In genomic region chrX:54044877-54045328, GRCh38 we compare ENCODE assay signal across 8 cellular contexts. TPM values are rescaled to one million over a fixed set of nuclear protein-coding genes. Genes with fewer than 3 reads are reported as not detected.
DNase-seq lines count a peak whose midpoint lies in the region; TF ChIP-seq lines count a peak whose summit lies in the region.

No MANE protein-coding gene starts in this region.

- H3K4me1 Mint-ChIP-seq in CD14-positive monocyte (peaks cover 24% of the 10 kb centered on the region), HFFc6 (ENCODE audit: low read depth) (peaks cover 16% of the 10 kb centered on the region), immature natural killer cell (peaks cover 19 to 31% of the 10 kb centered on the region in 2 donors)
- peaks cover 6% of the 10 kb centered on the region for H3K4me1 Mint-ChIP-seq in activated naive CD8-positive, alpha-beta T cell treated with anti-CD3 and anti-CD28 coated beads for 36 hours

- H3K36me3 Mint-ChIP-seq in CD14-positive monocyte (peaks cover 13 to 18% of the 10 kb centered on the region in 2 donors), HFFc6 (ENCODE audit: low read depth) (no peaks in the 10 kb centered on the region), immature natural killer cell (peaks cover 0 to 3% (median 0%) of the 10 kb centered on the region in 3 donors)
- peaks cover 6% of the 10 kb centered on the region for H3K36me3 Mint-ChIP-seq in activated naive CD8-positive, alpha-beta T cell treated with anti-CD3 and anti-CD28 coated beads for 36 hours

- TF ChIP-seq CTCF in CD14-positive monocyte (IDR thresholded peaks at IDR 0.05) (no peak), HFFc6 (IDR thresholded peaks at IDR 0.05) (no peak)

- H3K9me3 Mint-ChIP-seq in CD14-positive monocyte (peaks cover 0 to 14% (median 8%) of the 10 kb centered on the region in 7 donors), HFFc6 (no peaks in the 10 kb centered on the region), immature natural killer cell (no peaks in the 10 kb centered on the region)
- no peaks in the 10 kb centered on the region for H3K9me3 Mint-ChIP-seq in activated naive CD8-positive, alpha-beta T cell treated with anti-CD3 and anti-CD28 coated beads for 36 hours

- peaks cover 0 to 7% (median 0%) of the 10 kb centered on the region in 3 donors for H3K27me3 Mint-ChIP-seq in CD14-positive monocyte (ENCODE audit: low read depth in 3 of 3)
- no peaks in the 10 kb centered on the region; the same call in 1 of the 2 replicates for H3K27me3 Mint-ChIP-seq in HFFc6 (ENCODE audit: insufficient read depth)
- no peaks in the 10 kb centered on the region for H3K27me3 Mint-ChIP-seq in activated naive CD8-positive, alpha-beta T cell treated with anti-CD3 and anti-CD28 coated beads for 36 hours
- peaks cover 4 to 16% (median 11%) of the 10 kb centered on the region in 3 donors for H3K27me3 Mint-ChIP-seq in immature natural killer cell (ENCODE audit: low read depth in 3 of 3)

- H3K27ac ChIP-seq in substantia nigra (ENCODE audit: low read depth, low read length, poor library complexity, severe bottlenecking): peak overlapping the region; percentile 86

- H3K27ac Mint-ChIP-seq in CD14-positive monocyte (peak overlapping the region; percentile 98 to 99 (median 98)), HFFc6 (peak overlapping the region; percentile 99), immature natural killer cell (peak overlapping the region; percentile 95 to 99 (median 97))
- peak overlapping the region; percentile 91 for H3K27ac Mint-ChIP-seq in activated naive CD8-positive, alpha-beta T cell treated with anti-CD3 and anti-CD28 coated beads for 36 hours

- H3K4me3 Mint-ChIP-seq in CD14-positive monocyte (peak overlapping the region; percentile 91), HFFc6 (peak overlapping the region; percentile 90), immature natural killer cell (peak overlapping the region; percentile 93 to 97 (median 96))
- peak overlapping the region; percentile 96 for H3K4me3 Mint-ChIP-seq in activated naive CD8-positive, alpha-beta T cell treated with anti-CD3 and anti-CD28 coated beads for 36 hours

- DNase-seq in CD14-positive monocyte (ENCODE audit: low spot score) (no peak), HFFc6 (no peak), immature natural killer cell (no peak), substantia nigra (lab: John Stamatoyannopoulos, UW) (peak in 11 of 49 donors; percentile 2 to 49 (median 34)), GF-D8 (lab: John Stamatoyannopoulos, UW) (no peak), head of caudate nucleus (no peak), DMS 273 (lab: John Stamatoyannopoulos, UW; ENCODE audit: unreplicated experiment) (no peak)
- no peak for DNase-seq in activated naive CD8-positive, alpha-beta T cell treated with anti-CD3 and anti-CD28 coated beads for 36 hours

- intact Hi-C loops in CD14-positive monocyte (cut with micrococcal nuclease): loop anchor here (5.0 to 10.0 kb wide), 6 partner anchors 137 to 770 kb away; partner anchors contain the start of genes FAM120C (in 1 of the 2), GNL3L (in 1 of the 2), HUWE1 (in 1 of the 2) and TSR2 (in 1 of the 2)
- intact Hi-C loops in head of caudate nucleus (cut with DNase I): loop anchor here (5.0 kb wide), 1 partner anchor 137 kb away; the partner anchor contains the start of gene FAM120C

RNA-seq across cellular contexts. Expression of gene PHF8, which starts 0.6 kb away (rescaled TPM):
- 10 to 100 TPM; 10.5 to 11.9 TPM for polyA plus RNA-seq in CD14-positive monocyte
- total RNA-seq in HFFc6 (2021; fragmentation: NEBNext Ultra II Directional; extraction: Animal tissue kit (Norgen Biotek cat#: 25700)): 10 to 100 TPM; 12.1 to 15.2 (median 14.2) TPM
- 10 to 100 TPM; 38.7 to 41.7 TPM for total RNA-seq in activated naive CD8-positive, alpha-beta T cell treated with anti-CD3 and anti-CD28 coated beads for 36 hours
- polyA plus RNA-seq in immature natural killer cell: 10 to 100 TPM in 1 of 3 donors, 1 to 10 TPM in 2; 5.8 to 22.3 (median 8.2) TPM
